Comparison of ENCODE assay signal across 8 cellular contexts in genomic region chr7:148507064-148507573, GRCh38.
A peak's percentile ranks its signal among the peaks of the same experiment; 100 is the strongest.
DNase-seq lines count a peak whose midpoint lies in the region; ATAC-seq, FAIRE-seq and TF ChIP-seq lines count a peak whose summit lies in the region.
"Not testable (repeated sequence)": the region's sequence is repeated elsewhere in the genome, so short reads cannot be mapped to it uniquely, and the experiment has no call there.

No MANE protein-coding gene starts in this region.

- peak overlapping the region; percentile 75 for H3K4me2 ChIP-seq in GM12878 (ENCODE audit: control insufficient read depth, insufficient read depth)

- TF ChIP-seq CTCF in GM12878 (IDR thresholded peaks at IDR 0.05 in 2 of 3, conservative IDR thresholded peaks at IDR 0.05 in 1 of 3; ENCODE audit: control insufficient read depth in 2 of 3, extremely low read depth in 1 of 3, insufficient read depth in 1 of 3, low read depth in 3 of 3, low read length in 3 of 3): not testable (repeated sequence)

- peak; percentile 97 to 99 for TF ChIP-seq EP300 in GM12878 (IDR thresholded peaks at IDR 0.05; ENCODE audit: borderline replicate concordance in 1 of 2, control insufficient read depth in 1 of 2, low read depth in 2 of 2, low read length in 2 of 2)

- H4K20me1 ChIP-seq in GM12878 (ENCODE audit: control insufficient read depth, insufficient read depth): not testable (repeated sequence)

- peak; percentile 6 to 11 for DNase-seq in activated CD4-positive, alpha-beta T cell treated with anti-CD3 and anti-CD28 coated beads for 24 hours (ENCODE audit: low read depth in 2 of 2)
- peak; percentile 83 for DNase-seq in GM12878 (ENCODE audit: low read depth, low spot score)
- DNase-seq in stimulated activated naive CD8-positive, alpha-beta T cell treated with anti-CD3 and anti-CD28 coated beads, Interleukin-15, Interleukin-2, amounts not matched to agents 100 U/mL and 50 U/mL, for 24 hours: peak; percentile 11

- not testable (repeated sequence) for H3K9ac ChIP-seq in GM12878 (ENCODE audit: control insufficient read depth, insufficient read depth, low read length)

- CTCF ChIA-PET in GM12878 (lab: Yijun Ruan, JAX): interaction anchor here (0.7 to 1.2 kb wide), 3 partner anchors 18 to 456 kb away, joined by 3 to 4 read pairs (median 3); no protein-coding TSS in a partner anchor

- not testable (repeated sequence) for TF ChIP-seq RAD21 in GM12878 (IDR thresholded peaks at IDR 0.05; ENCODE audit: insufficient read depth, low read depth, low read length)

- RAD21 ChIA-PET in GM12878 (lab: Charles Lee; ENCODE audit: unreplicated experiment): not testable (repeated sequence)

- in situ Hi-C loops in GM12878 (cut with MboI): loop anchor here (5.0 kb wide), 1 partner anchor 455 kb away; no protein-coding TSS in a partner anchor

- not testable (repeated sequence) for TF ChIP-seq POLR2A in GM12878 (IDR thresholded peaks at IDR 0.05; ENCODE audit: low read depth, low read length)

- peak overlapping the region; percentile 58; the same call in 1 of the 2 replicates for H3K27ac ChIP-seq in GM12878 (ENCODE audit: control insufficient read depth, insufficient read depth)

- not testable (repeated sequence) for H2AFZ ChIP-seq in GM12878 (ENCODE audit: control insufficient read depth, low read depth, low read length)

- H3K36me3 ChIP-seq in GM12878 (ENCODE audit: control insufficient read depth in 2 of 2, insufficient read depth in 2 of 2, low read length in 1 of 2): not testable (repeated sequence)

- ATAC-seq in GM18502 (IDR thresholded peaks at IDR 0.05; ENCODE audit: poor library complexity, unreplicated experiment): peak; percentile 98
- ATAC-seq in GM19351 (IDR thresholded peaks at IDR 0.05; ENCODE audit: unreplicated experiment): peak; percentile 97
- peak; percentile 99 for ATAC-seq in GM21723 (IDR thresholded peaks at IDR 0.05; ENCODE audit: unreplicated experiment)
- ATAC-seq in HG03039 (IDR thresholded peaks at IDR 0.05; ENCODE audit: unreplicated experiment): peak; percentile 97
- ATAC-seq in HG03520 (IDR thresholded peaks at IDR 0.05; ENCODE audit: unreplicated experiment): peak; percentile 98
- peak; percentile 95 for ATAC-seq in GM12878
- ATAC-seq in stimulated activated naive CD8-positive, alpha-beta T cell treated with anti-CD3 and anti-CD28 coated beads, Interleukin-15, Interleukin-2, amounts not matched to agents 100 U/mL and 50 U/mL, for 24 hours: peak; percentile 92

- not testable (repeated sequence) for BruUV-seq in GM12878 (replicated peaks; lab: Mats Ljungman, UMichigan)

- not testable (repeated sequence) for H3K4me3 ChIP-seq in GM12878

- not testable (repeated sequence) for H3K9me3 ChIP-seq in GM12878 (replicated peaks; ENCODE audit: control insufficient read depth, insufficient read depth, low read length)

- not testable (repeated sequence) for H3K27me3 ChIP-seq in GM12878 (replicated peaks in 1 of 2; ENCODE audit: control insufficient read depth in 2 of 2, insufficient read depth in 2 of 2, low read length in 1 of 2)

- peak; percentile 61 for FAIRE-seq in GM12878 (lab: Jason Lieb, UNC)

- POLR2A ChIA-PET in GM12878 (lab: Charles Lee): not testable (repeated sequence)

- 0% methylated on average over 7 of the region's 7 CpGs for WGBS in GM12878 (ENCODE audit: insufficient coverage, insufficient replicate concordance, low lambda C conversion rate, missing lambda C conversion rate)

- not testable (repeated sequence) for H3K79me2 ChIP-seq in GM12878 (ENCODE audit: control insufficient read depth, insufficient read depth, low read length)

- SMC1A ChIA-PET in GM12878 (lab: Charles Lee; ENCODE audit: uncharacterized antibody, unreplicated experiment): interaction anchor here (1.0 kb wide), 1 partner anchor 18 kb away, joined by 3 read pairs; no protein-coding TSS in a partner anchor

- intact Hi-C loops in GM12878 (cut with micrococcal nuclease; ENCODE audit: unreplicated experiment): loop anchor here (2.0 to 5.0 kb wide), 3 partner anchors 55 to 194 kb away; no protein-coding TSS in a partner anchor

- peaks cover 37% of the 10 kb centered on the region for H3K4me1 ChIP-seq in GM12878 (ENCODE audit: control insufficient read depth, insufficient read depth, low read length)

TF ChIP-seq in GM12878, 131 proteins besides CTCF, POLR2A, EP300 and RAD21 (continues in another document):
- peak; percentile 99 for TF ChIP-seq IRF4 (IDR thresholded peaks at IDR 0.05; ENCODE audit: low read depth, low read length)
- TF ChIP-seq MTA2 (IDR thresholded peaks at IDR 0.05; ENCODE audit: low read depth): peak; percentile 98
- peak; percentile 72 for TF ChIP-seq CBX5 (IDR thresholded peaks at IDR 0.05; ENCODE audit: low read depth)
- TF ChIP-seq JUND (IDR thresholded peaks at IDR 0.05; ENCODE audit: low read depth, low read length): peak; percentile 90
- TF ChIP-seq CREB1 (IDR thresholded peaks at IDR 0.05; ENCODE audit: low read depth): peak; percentile 87
- peak; percentile 92 for TF ChIP-seq ZNF24 (IDR thresholded peaks at IDR 0.05)
- peak; percentile 99 for TF ChIP-seq SKIL (IDR thresholded peaks at IDR 0.05; ENCODE audit: low read depth, poor library complexity, severe bottlenecking)
- peak; percentile 57 for TF ChIP-seq SP1 (IDR thresholded peaks at IDR 0.05; ENCODE audit: low read depth, low read length)
- TF ChIP-seq SPI1 (IDR thresholded peaks at IDR 0.05; ENCODE audit: borderline replicate concordance, insufficient read depth, low read depth, low read length): peak; percentile 82; the same call in 1 of the 2 replicates
- peak; percentile 69; the same call in 1 of the 2 replicates for TF ChIP-seq RCOR1 (conservative IDR thresholded peaks at IDR 0.05; ENCODE audit: low read depth, low read length)
- peak; percentile 87 for TF ChIP-seq RUNX3 (IDR thresholded peaks at IDR 0.05; ENCODE audit: low read length)
- peak; percentile 61 for TF ChIP-seq SMAD1 (IDR thresholded peaks at IDR 0.05; ENCODE audit: low read depth, partially characterized antibody)
- TF ChIP-seq NR2F1 (conservative IDR thresholded peaks at IDR 0.05): peak; percentile 91
- peak; percentile 84 for TF ChIP-seq MEF2B (IDR thresholded peaks at IDR 0.05; ENCODE audit: partially characterized antibody, poor library complexity, severe bottlenecking)
- TF ChIP-seq HDGF (IDR thresholded peaks at IDR 0.05): 0 out of 2 replicates have a peak, but pooled peaks have one; percentile 50
- TF ChIP-seq FOXM1 (IDR thresholded peaks at IDR 0.05; ENCODE audit: low read depth, low read length): peak; percentile 98
- peak; percentile 97 for TF ChIP-seq ATF7 (IDR thresholded peaks at IDR 0.05; ENCODE audit: low read depth)
- peak; percentile 87; the same call in 1 of the 2 replicates for TF ChIP-seq TCF7 (IDR thresholded peaks at IDR 0.05; ENCODE audit: borderline replicate concordance)
- peak; percentile 47; the same call in 1 of the 2 replicates for TF ChIP-seq MXI1 (IDR thresholded peaks at IDR 0.05; ENCODE audit: low read depth, low read length)
- peak; percentile 100 for TF ChIP-seq JUNB (IDR thresholded peaks at IDR 0.05)
- peak in 1 of 2 experiments; percentile 91; a peak in 2 of 4 replicates for TF ChIP-seq ETV6 (conservative IDR thresholded peaks at IDR 0.05 in 1 of 2, IDR thresholded peaks at IDR 0.05 in 1 of 2; ENCODE audit: borderline replicate concordance in 1 of 2, low read depth in 1 of 2)
- TF ChIP-seq RELB (IDR thresholded peaks at IDR 0.05; ENCODE audit: low read depth): peak; percentile 93
- TF ChIP-seq BMI1 (IDR thresholded peaks at IDR 0.05; ENCODE audit: borderline replicate concordance): peak; percentile 94
- TF ChIP-seq PBX3 (IDR thresholded peaks at IDR 0.05; ENCODE audit: insufficient replicate concordance, low read depth, low read length): peak; percentile 61
- TF ChIP-seq SREBF1 (IDR thresholded peaks at IDR 0.05; ENCODE audit: low read length): peak; percentile 66; the same call in 1 of the 2 replicates

Comparison
In these comparisons a context has a peak if more than half of its experiments do, and no peak if none do; other contexts are left out.
1. DNase-seq: peak in every context shown above with its lines; median percentile 83 in GM12878; 11 in stimulated activated naive CD8-positive, alpha-beta T cell treated with anti-CD3 and anti-CD28 coated beads, Interleukin-15, Interleukin-2, amounts not matched to agents 100 U/mL and 50 U/mL, for 24 hours; 8 in activated CD4-positive, alpha-beta T cell treated with anti-CD3 and anti-CD28 coated beads for 24 hours.